ENCODE assay signal across 24 cellular contexts in genomic region chr13:34013061-34013460, GRCh38.
DNase-seq lines count a peak whose midpoint lies in the region; ATAC-seq and TF ChIP-seq lines count a peak whose summit lies in the region.
"Had no signal": no experiment of that assay in that cellular context is flagged by ENCODE, and none has a peak within 500 bp of the region (broad histone marks: within the 10 kb centered on the region; RNA-seq: fewer than 3 reads in every experiment).

No MANE protein-coding gene starts in this region.

- TF ChIP-seq POLR2A in GM18505 (IDR thresholded peaks at IDR 0.05; ENCODE audit: borderline replicate concordance, extremely low read depth, insufficient read depth, insufficient read length), result no peak

- H3K4ac ChIP-seq in mesendoderm (ENCODE audit: low read depth, low read length), result no peak overlapping the region

- no peak overlapping the region for H3K18ac ChIP-seq in mesendoderm (ENCODE audit: low read length)

- H4K8ac ChIP-seq in mesendoderm (ENCODE audit: low read depth, low read length), result no peak overlapping the region

- H2BK5ac ChIP-seq in mesendoderm (ENCODE audit: low read length), result no peak overlapping the region

- H3K4me1 ChIP-seq in SJCRH30 (peaks cover 21% of the 10 kb centered on the region), mesendoderm (ENCODE audit: control insufficient read depth, low read depth, low read length) (no peaks in the 10 kb centered on the region), endodermal cell (ENCODE audit: control insufficient read depth, insufficient read depth, low read length) (no peaks in the 10 kb centered on the region)
- H3K4me1 ChIP-seq: BE2C, BLaER1 had no signal

- no peak overlapping the region for H3K56ac ChIP-seq in mesendoderm (ENCODE audit: low read length)

- H3K27ac ChIP-seq in SJCRH30, result no peak overlapping the region
- no peak overlapping the region for H3K27ac ChIP-seq in mesendoderm (ENCODE audit: low read depth, low read length)
- H3K27ac ChIP-seq in endodermal cell (ENCODE audit: low read depth, low read length), result no peak overlapping the region
- H3K27ac ChIP-seq: BLaER1 had no signal

- H3K9me3 ChIP-seq in SJCRH30 (replicated peaks), result no peaks in the 10 kb centered on the region
- no peaks in the 10 kb centered on the region for H3K9me3 ChIP-seq in endodermal cell (ENCODE audit: control insufficient read depth, low read length)
- H3K9me3 ChIP-seq: BE2C, BLaER1 had no signal

- H2BK120ac ChIP-seq in mesendoderm (ENCODE audit: low read depth, low read length), result no peak overlapping the region

- H3K36me3 Mint-ChIP-seq in endodermal cell (ENCODE audit: low read depth), result no peaks in the 10 kb centered on the region
- H3K36me3 Mint-ChIP-seq: CD14-positive monocyte; CD4-positive, alpha-beta memory T cell; CD4-positive, CD25-positive, alpha-beta regulatory T cell; CD8-positive, alpha-beta memory T cell had no signal

- H3K27me3 ChIP-seq in SJCRH30 (no peaks in the 10 kb centered on the region), mesendoderm (ENCODE audit: insufficient read depth, low read length, poor library complexity) (no peaks in the 10 kb centered on the region), endodermal cell (ENCODE audit: control insufficient read depth, insufficient read depth, low read length, poor library complexity, severe bottlenecking) (no peaks in the 10 kb centered on the region)
- H3K27me3 ChIP-seq: BE2C, BLaER1 had no signal

- H3K4me1 Mint-ChIP-seq in endodermal cell, result no peaks in the 10 kb centered on the region
- H3K4me1 Mint-ChIP-seq: CD14-positive monocyte; CD4-positive, alpha-beta memory T cell; CD4-positive, CD25-positive, alpha-beta regulatory T cell; CD8-positive, alpha-beta memory T cell had no signal

- H3K4me3 ChIP-seq in SJCRH30 (no peak overlapping the region), mesendoderm (ENCODE audit: low read length) (no peak overlapping the region), endodermal cell (ENCODE audit: low read length) (no peak overlapping the region)
- H3K4me3 ChIP-seq: BLaER1, GM12878 had no signal

- no peak for TF ChIP-seq CTCF in endodermal cell (conservative IDR thresholded peaks at IDR 0.05)

- no peak for ATAC-seq in GM18505 (IDR thresholded peaks at IDR 0.05; ENCODE audit: unreplicated experiment)
- ATAC-seq: GM12878 had no signal

- no peak overlapping the region for H3K4me3 Mint-ChIP-seq in endodermal cell
- H3K4me3 Mint-ChIP-seq: CD14-positive monocyte; CD4-positive, alpha-beta memory T cell; CD4-positive, CD25-positive, alpha-beta regulatory T cell; CD8-positive, alpha-beta memory T cell had no signal

- DNase-seq in SHP77 (lab: John Stamatoyannopoulos, UW) (peak; percentile 18 to 35), SHP77 treated with DMSO at 0.1 percent for 48 hours (lab: John Stamatoyannopoulos, UW) (no peak), SJCRH30 (peak; percentile 37 to 54), mesendoderm (no peak), endodermal cell (no peak)
- DNase-seq: 8988T; ACHN; BE2C; C1 segment of cervical spinal cord; CD4-positive, alpha-beta memory T cell; CD4-positive, CD25-positive, alpha-beta regulatory T cell; CD8-positive, alpha-beta memory T cell; COR-L47; DMS 273 treated with DMSO at 0.1 percent for 48 hours; DMS153; DMS53; DMS79; DND-41; EL; GDM1 had no signal

- H3K9ac ChIP-seq in mesendoderm (ENCODE audit: low read length), result no peak overlapping the region
- no peak overlapping the region for H3K9ac ChIP-seq in endodermal cell (ENCODE audit: extremely low read depth, low read length, poor library complexity, severe bottlenecking)
- H3K9ac ChIP-seq: BLaER1 had no signal

- no peak overlapping the region for H3K27ac Mint-ChIP-seq in endodermal cell
- H3K27ac Mint-ChIP-seq: CD14-positive monocyte; CD4-positive, alpha-beta memory T cell; CD4-positive, CD25-positive, alpha-beta regulatory T cell; CD8-positive, alpha-beta memory T cell had no signal

- H3K27me3 Mint-ChIP-seq in endodermal cell (ENCODE audit: insufficient read depth), result no peaks in the 10 kb centered on the region

- WGBS in mesendoderm (ENCODE audit: extremely low coverage, insufficient coverage, low lambda C conversion rate), result no CpG with 5 or more reads among the region's 6 CpGs
- WGBS in endodermal cell (ENCODE audit: insufficient coverage in 1 of 2, insufficient read length in 1 of 2), 2 experiments, result 90 to 93% methylated on average over 3 to 6 of the region's 6 CpGs

- no peaks in the 10 kb centered on the region for H3K9me3 Mint-ChIP-seq in endodermal cell
- H3K9me3 Mint-ChIP-seq: CD4-positive, alpha-beta memory T cell had no signal

- H3K36me3 ChIP-seq in SJCRH30 (no peaks in the 10 kb centered on the region), mesendoderm (ENCODE audit: control insufficient read depth, insufficient read depth, low read length) (no peaks in the 10 kb centered on the region), endodermal cell (ENCODE audit: control insufficient read depth, insufficient read depth, low read length) (no peaks in the 10 kb centered on the region)
- H3K36me3 ChIP-seq: BE2C, BLaER1 had no signal

- H3K23ac ChIP-seq in mesendoderm (ENCODE audit: low read length), result no peak overlapping the region

- H2BK15ac ChIP-seq in mesendoderm (replicated peaks; ENCODE audit: low read depth), result no peak overlapping the region

- H2AK5ac ChIP-seq in mesendoderm (ENCODE audit: low read length), result no peak overlapping the region

- no peaks in the 10 kb centered on the region for H3K79me2 ChIP-seq in mesendoderm (ENCODE audit: control insufficient read depth, insufficient read depth, low read length)

- peak overlapping the region; percentile 56 for H4K5ac ChIP-seq in mesendoderm (ENCODE audit: low read length)

- no peak overlapping the region for H3K4me2 ChIP-seq in mesendoderm (ENCODE audit: low read length)
- H3K4me2 ChIP-seq: BLaER1 had no signal

- no peaks in the 10 kb centered on the region for H3K79me1 ChIP-seq in mesendoderm (ENCODE audit: low read length)

Comparison
In these comparisons a context has a peak if more than half of its experiments do, and no peak if none do; other contexts are left out.
1. DNase-seq: peak in SHP77 (2 of 2) and SJCRH30 (2 of 2); none in SHP77 treated with DMSO at 0.1 percent for 48 hours (single experiment), mesendoderm (single experiment) and endodermal cell (single experiment).